Comparison of ENCODE assay signal across 1 cellular context in the genomic region with DNA sequence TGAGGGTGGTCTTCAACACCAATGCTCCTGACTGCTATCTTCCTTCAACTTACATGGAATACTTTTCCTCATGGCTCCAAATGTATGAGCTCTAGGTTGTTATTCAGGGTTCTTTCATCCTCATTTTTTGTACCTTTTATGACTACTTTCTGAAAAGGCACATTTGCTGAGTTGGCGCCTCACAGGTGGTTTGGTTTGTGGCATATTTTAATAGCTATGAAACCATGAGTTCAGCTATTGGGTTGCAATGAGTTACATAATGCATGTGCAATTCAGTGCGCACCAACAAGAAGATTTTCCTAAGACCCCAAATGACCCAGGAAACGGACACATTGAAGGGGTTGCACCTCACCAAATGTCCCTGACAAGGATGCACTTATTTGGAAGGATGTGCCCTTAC.
TF ChIP-seq lines count a peak whose summit lies in the region.

No MANE protein-coding gene starts in this region.

TF ChIP-seq in IMR-90, 13 proteins besides CTCF, POLR2A, EP300 and RAD21:
- TF ChIP-seq MAFK (IDR thresholded peaks at IDR 0.05; ENCODE audit: low read depth, low read length) (peak; percentile 54; the same call in 1 of the 2 replicates), FOS (IDR thresholded peaks at IDR 0.05; ENCODE audit: low read depth, low read length) (no peak)
